1 cellular context compared by ENCODE assay signal in the genomic region with DNA sequence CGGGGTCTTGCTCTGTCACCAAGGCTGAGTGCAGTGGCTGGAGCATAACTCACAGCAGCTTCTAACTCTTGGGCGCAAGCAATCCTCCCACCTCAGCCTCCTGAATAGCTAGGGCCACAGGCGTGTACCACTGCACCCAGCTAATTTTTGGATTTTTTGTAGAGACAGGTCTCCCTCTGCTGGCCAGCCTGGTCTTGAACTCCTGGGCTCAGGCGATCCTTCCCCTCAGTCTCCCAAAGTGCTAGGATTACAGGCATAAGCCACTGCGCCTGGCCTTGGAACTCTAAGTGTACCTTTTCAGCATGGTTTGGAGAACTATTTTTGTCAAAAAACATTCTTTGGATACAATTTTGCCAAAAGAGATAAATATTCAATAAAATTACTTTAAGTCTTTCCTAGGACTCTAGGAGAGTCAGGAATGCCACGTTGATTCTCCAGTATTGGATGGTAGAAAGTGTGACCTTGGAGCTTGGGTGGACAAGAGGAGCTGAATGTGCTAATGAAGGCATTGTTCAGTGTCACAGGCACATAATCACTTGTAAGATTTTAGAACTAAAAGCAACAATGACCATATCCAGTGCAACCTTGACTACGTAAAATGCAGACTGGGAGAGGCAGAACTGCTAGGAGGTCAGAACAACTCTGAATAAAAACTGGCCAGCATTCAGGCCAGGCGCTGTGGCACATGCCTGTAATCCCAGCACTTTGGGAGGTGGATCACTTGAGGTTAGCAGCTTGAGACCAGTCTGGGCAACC.
TF ChIP-seq lines count a peak whose summit lies in the region.

No MANE protein-coding gene starts in this region.

TF ChIP-seq in GM12878, 131 proteins besides CTCF, POLR2A, EP300 and RAD21:
- no peak for TF ChIP-seq ZNF24 (IDR thresholded peaks at IDR 0.05)
- TF ChIP-seq, protein P1, sequence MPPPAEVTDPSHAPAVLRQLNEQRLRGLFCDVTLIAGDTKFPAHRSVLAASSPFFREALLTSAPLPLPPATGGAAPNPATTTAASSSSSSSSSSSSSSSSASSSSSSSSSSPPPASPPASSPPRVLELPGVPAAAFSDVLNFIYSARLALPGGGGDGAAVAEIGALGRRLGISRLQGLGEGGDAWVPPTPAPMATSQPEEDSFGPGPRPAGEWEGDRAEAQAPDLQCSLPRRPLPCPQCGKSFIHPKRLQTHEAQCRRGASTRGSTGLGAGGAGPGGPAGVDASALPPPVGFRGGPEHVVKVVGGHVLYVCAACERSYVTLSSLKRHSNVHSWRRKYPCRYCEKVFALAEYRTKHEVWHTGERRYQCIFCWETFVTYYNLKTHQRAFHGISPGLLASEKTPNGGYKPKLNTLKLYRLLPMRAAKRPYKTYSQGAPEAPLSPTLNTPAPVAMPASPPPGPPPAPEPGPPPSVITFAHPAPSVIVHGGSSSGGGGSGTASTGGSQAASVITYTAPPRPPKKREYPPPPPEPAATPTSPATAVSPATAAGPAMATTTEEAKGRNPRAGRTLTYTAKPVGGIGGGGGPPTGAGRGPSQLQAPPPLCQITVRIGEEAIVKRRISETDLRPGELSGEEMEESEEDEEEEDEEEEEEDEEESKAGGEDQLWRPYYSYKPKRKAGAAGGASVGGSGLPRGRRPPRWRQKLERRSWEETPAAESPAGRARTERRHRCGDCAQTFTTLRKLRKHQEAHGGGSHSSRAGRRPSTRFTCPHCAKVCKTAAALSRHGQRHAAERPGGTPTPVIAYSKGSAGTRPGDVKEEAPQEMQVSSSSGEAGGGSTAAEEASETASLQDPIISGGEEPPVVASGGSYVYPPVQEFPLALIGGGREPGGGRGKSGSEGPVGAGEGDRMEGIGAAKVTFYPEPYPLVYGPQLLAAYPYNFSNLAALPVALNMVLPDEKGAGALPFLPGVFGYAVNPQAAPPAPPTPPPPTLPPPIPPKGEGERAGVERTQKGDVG (CRISPR knock-in tag; IDR thresholded peaks at IDR 0.05): no peak
- no peak for TF ChIP-seq BMI1 (IDR thresholded peaks at IDR 0.05; ENCODE audit: borderline replicate concordance)
- TF ChIP-seq, protein P2, sequence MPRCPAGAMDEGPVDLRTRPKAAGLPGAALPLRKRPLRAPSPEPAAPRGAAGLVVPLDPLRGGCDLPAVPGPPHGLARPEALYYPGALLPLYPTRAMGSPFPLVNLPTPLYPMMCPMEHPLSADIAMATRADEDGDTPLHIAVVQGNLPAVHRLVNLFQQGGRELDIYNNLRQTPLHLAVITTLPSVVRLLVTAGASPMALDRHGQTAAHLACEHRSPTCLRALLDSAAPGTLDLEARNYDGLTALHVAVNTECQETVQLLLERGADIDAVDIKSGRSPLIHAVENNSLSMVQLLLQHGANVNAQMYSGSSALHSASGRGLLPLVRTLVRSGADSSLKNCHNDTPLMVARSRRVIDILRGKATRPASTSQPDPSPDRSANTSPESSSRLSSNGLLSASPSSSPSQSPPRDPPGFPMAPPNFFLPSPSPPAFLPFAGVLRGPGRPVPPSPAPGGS (IDR thresholded peaks at IDR 0.05; ENCODE audit: borderline replicate concordance, insufficient read depth, low read depth, low read length, poor library complexity, severe bottlenecking): no peak
- TF ChIP-seq NBN (IDR thresholded peaks at IDR 0.05): no peak
- TF ChIP-seq RCOR1 (conservative IDR thresholded peaks at IDR 0.05; ENCODE audit: low read depth, low read length): no peak
